Comparison of ENCODE assay signal across 11 cellular contexts in the genomic region with DNA sequence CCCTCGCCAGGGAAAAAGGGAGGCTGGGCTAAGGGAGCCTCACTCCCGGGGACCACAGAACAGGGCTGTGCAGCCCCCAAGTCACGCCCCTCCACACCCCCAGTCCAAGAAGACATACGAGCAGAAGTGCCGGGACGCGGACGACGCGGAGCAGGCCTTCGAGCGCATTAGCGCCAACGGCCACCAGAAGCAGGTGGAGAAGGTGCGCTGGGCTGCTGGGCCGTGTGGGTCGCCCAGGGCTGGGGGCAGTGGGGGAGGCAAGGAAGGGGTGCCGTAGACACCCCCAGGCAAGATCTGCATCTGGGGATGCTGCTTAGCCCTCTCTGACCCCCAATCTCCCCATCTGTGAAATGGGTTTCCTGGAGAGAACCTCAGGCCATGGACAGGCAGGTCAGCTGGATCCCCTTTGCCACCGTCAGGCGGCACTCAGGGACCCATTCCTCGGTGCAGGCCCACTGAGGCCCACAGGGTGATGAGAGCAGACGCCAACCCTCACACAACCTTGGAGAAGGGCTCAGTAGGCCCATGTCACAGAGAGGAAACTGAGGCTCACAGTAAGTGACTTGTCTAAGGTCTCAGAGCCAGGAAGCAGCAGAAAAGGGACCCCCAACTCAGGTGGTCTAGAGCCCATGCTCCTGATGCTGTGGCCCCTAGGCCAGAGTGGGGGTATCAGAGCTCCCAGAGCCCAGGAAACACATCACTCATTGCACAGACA. TPM values are rescaled to one million over a fixed set of nuclear protein-coding genes. Genes with fewer than 3 reads are reported as not detected.
DNase-seq lines count a peak whose midpoint lies in the region; ATAC-seq and TF ChIP-seq lines count a peak whose summit lies in the region.
"Had no signal": no experiment of that assay in that cellular context is flagged by ENCODE, and none has a peak within 500 bp of the region (broad histone marks: within the 10 kb centered on the region; RNA-seq: fewer than 3 reads in every experiment).

No MANE protein-coding gene starts in this region.

- no peak overlapping the region for H3K4me3 ChIP-seq in trophoblast cell (ENCODE audit: low read depth, low read length)

- H3K4ac ChIP-seq in trophoblast cell (ENCODE audit: low read depth, low read length), result no peak overlapping the region

- no peak overlapping the region for H3K14ac ChIP-seq in trophoblast cell (ENCODE audit: low read length)

- peaks cover 3% of the 10 kb centered on the region for H3K4me1 Mint-ChIP-seq in CD14-positive monocyte

- no peak overlapping the region for H2BK5ac ChIP-seq in trophoblast cell (ENCODE audit: low read depth, low read length, poor library complexity)

- H3K27me3 Mint-ChIP-seq in CD14-positive monocyte (ENCODE audit: low read depth in 3 of 3), result no peaks in the 10 kb centered on the region
- H3K27me3 Mint-ChIP-seq: naive B cell had no signal

- no peaks in the 10 kb centered on the region for H3K79me1 ChIP-seq in trophoblast cell (ENCODE audit: low read length)

- DNase-seq in CD14-positive monocyte (ENCODE audit: low spot score) (peak; percentile 11), left cardiac atrium (peak; percentile 9), trophoblast cell (no peak), HUDEP-2 (lab: John Stamatoyannopoulos, UW; ENCODE audit: unreplicated experiment in 76 of 76) (no peak), cortex of kidney (lab: John Stamatoyannopoulos, UW) (no peak)
- peak; percentile 11 for DNase-seq in activated CD8-positive, alpha-beta memory T cell treated with anti-CD3 and anti-CD28 coated beads, Interleukin-2, amount 50 U/mL, for 4 hours
- no peak for DNase-seq in activated CD4-positive, alpha-beta T cell treated with anti-CD3 and anti-CD28 coated beads, Interleukin-2, amount 50 U/mL, for 4 hours
- DNase-seq: DND-41, naive B cell, NCI-H510A had no signal

- WGBS in trophoblast cell (ENCODE audit: extremely low coverage, insufficient coverage, insufficient read length), result no CpG with 5 or more reads among the region's 22 CpGs

- no peak overlapping the region for H2AK5ac ChIP-seq in trophoblast cell (ENCODE audit: low read length)

- peaks cover 7% of the 10 kb centered on the region in 2 experiments for H3K4me1 ChIP-seq in trophoblast cell (ENCODE audit: control insufficient read depth in 1 of 2, insufficient read depth in 2 of 2, low read length in 2 of 2)

- no peaks in the 10 kb centered on the region for H3K36me3 ChIP-seq in trophoblast cell (ENCODE audit: control insufficient read depth in 1 of 2, insufficient read depth in 2 of 2, low read length in 2 of 2)

- no peak overlapping the region for H4K91ac ChIP-seq in trophoblast cell (ENCODE audit: low read depth, low read length)

- peaks cover 0 to 9% (median 0%) of the 10 kb centered on the region in 7 donors for H3K9me3 Mint-ChIP-seq in CD14-positive monocyte
- H3K9me3 Mint-ChIP-seq: naive B cell had no signal

- no peak overlapping the region for H2BK120ac ChIP-seq in trophoblast cell (ENCODE audit: insufficient read depth, low read length, poor library complexity)

- no peak for TF ChIP-seq CTCF in CD14-positive monocyte (IDR thresholded peaks at IDR 0.05)

- ATAC-seq in left cardiac atrium, result no peak
- ATAC-seq in GM21447 (IDR thresholded peaks at IDR 0.05; ENCODE audit: unreplicated experiment), result no peak

- no peak overlapping the region for H4K12ac ChIP-seq in trophoblast cell (ENCODE audit: low read depth, low read length)

- no peaks in the 10 kb centered on the region for H3K79me2 ChIP-seq in trophoblast cell (ENCODE audit: control insufficient read depth, insufficient read depth, low read length, poor library complexity)

- peak overlapping the region in 1 of 2 donors; percentile 41 for H3K4me3 Mint-ChIP-seq in CD14-positive monocyte
- H3K4me3 Mint-ChIP-seq: naive B cell had no signal

- no peaks in the 10 kb centered on the region for H3K9me3 ChIP-seq in trophoblast cell (ENCODE audit: insufficient read depth, low read depth, low read length)

- intact Hi-C loops in CD14-positive monocyte (cut with micrococcal nuclease), result loop anchor here (10.0 kb wide), 1 partner anchor 466 kb away; no protein-coding TSS in a partner anchor
- intact Hi-C loops in left cardiac atrium (cut with DNase I), result loop anchor here in 1 of 2 donors (10.0 kb wide), 1 partner anchor 516 kb away; no protein-coding TSS in a partner anchor

- H3K27me3 ChIP-seq in trophoblast cell (ENCODE audit: insufficient read depth, low read length), result no peaks in the 10 kb centered on the region

- H4K8ac ChIP-seq in trophoblast cell (ENCODE audit: low read depth, low read length), result no peak overlapping the region

- peak overlapping the region; percentile 62 for H3K4me2 ChIP-seq in trophoblast cell (ENCODE audit: low read length)

- H2AFZ ChIP-seq in trophoblast cell (ENCODE audit: insufficient read depth, low read length, poor library complexity), result peak overlapping the region; percentile 37

- H3K23ac ChIP-seq in trophoblast cell (ENCODE audit: low read length), result no peak overlapping the region

- no peak overlapping the region for H2BK12ac ChIP-seq in trophoblast cell (ENCODE audit: low read length)

- H3K9ac ChIP-seq in trophoblast cell (ENCODE audit: low read length), result no peak overlapping the region

- H3K27ac ChIP-seq in trophoblast cell (ENCODE audit: low read depth, low read length), result no peak overlapping the region

- no peak overlapping the region for H3K18ac ChIP-seq in trophoblast cell (ENCODE audit: low read length)

- H3K36me3 Mint-ChIP-seq in CD14-positive monocyte, result peaks cover 60 to 94% of the 10 kb centered on the region in 2 donors

- H3K27ac Mint-ChIP-seq in CD14-positive monocyte, result peak overlapping the region in 2 of 7 donors; percentile 37 to 75

RNA-seq across cellular contexts. Expression of a gene that starts 33.7 kb away (rescaled TPM):
- 10 to 100 TPM; 85.9 to 86.8 TPM for polyA plus RNA-seq in CD14-positive monocyte
- 10 to 100 TPM in 1 of 2 donors, 1 to 10 TPM in 1; 6.1 to 14.1 TPM for total RNA-seq in left cardiac atrium
- 0.04 TPM in 1 of 2 replicates, not detected in the other for polyA plus RNA-seq in trophoblast cell (2013)

RNA-seq across cellular contexts. Expression of a gene that starts 42.3 kb away (rescaled TPM):
- 10 to 100 TPM; 53.2 to 68.0 TPM for polyA plus RNA-seq in CD14-positive monocyte
- total RNA-seq in left cardiac atrium, result 100 to 1,000 TPM; 143 to 151 TPM
- polyA plus RNA-seq in trophoblast cell (2013), result 93.4 and 95.8 TPM in 2 replicates

Comparison
In these comparisons a context has a peak if more than half of its experiments do, and no peak if none do; other contexts are left out.
1. DNase-seq: peak in CD14-positive monocyte (single experiment), activated CD8-positive, alpha-beta memory T cell treated with anti-CD3 and anti-CD28 coated beads, Interleukin-2, amount 50 U/mL, for 4 hours (single experiment) and left cardiac atrium (single experiment); none in trophoblast cell (0 of 2), HUDEP-2 (0 of 76), activated CD4-positive, alpha-beta T cell treated with anti-CD3 and anti-CD28 coated beads, Interleukin-2, amount 50 U/mL, for 4 hours (0 of 2) and cortex of kidney (single experiment).